Comparison of ENCODE assay signal across 17 cellular contexts in genomic region chr5:51882647-51883046, GRCh38.
DNase-seq lines count a peak whose midpoint lies in the region; ATAC-seq and TF ChIP-seq lines count a peak whose summit lies in the region.
"Had no signal": no experiment of that assay in that cellular context is flagged by ENCODE, and none has a peak within 500 bp of the region (broad histone marks: within the 10 kb centered on the region; RNA-seq: fewer than 3 reads in every experiment).

No MANE protein-coding gene starts in this region.

- DNase-seq in ELF-1 (ENCODE audit: low read depth, low spot score) = peak; percentile 48
- peak; percentile 1 for DNase-seq in HuH-7.5 (ENCODE audit: low spot score)
- peak; percentile 42 for DNase-seq in nephron progenitor cell
- no peak for DNase-seq in dermis blood vessel endothelial cell
- DNase-seq in GOT3 (lab: John Stamatoyannopoulos, UW) = no peak
- no peak for DNase-seq in stomach
- DNase-seq: C1 segment of cervical spinal cord, DMS153, EL, HCEC 1CT, NCI-H1092, NCI-H1694, NCI-H82, SK-N-SH had no signal

- H3K9me3 Mint-ChIP-seq in nephron progenitor cell = no peaks in the 10 kb centered on the region

- H3K27me3 ChIP-seq in iPS-15b (ENCODE audit: control insufficient read depth, insufficient read depth, low read length) = no peaks in the 10 kb centered on the region
- H3K27me3 ChIP-seq in stomach = no peaks in the 10 kb centered on the region

- H3K4me1 ChIP-seq in iPS-15b (ENCODE audit: control insufficient read depth, insufficient read depth, low read length) = peaks cover 20% of the 10 kb centered on the region
- H3K4me1 ChIP-seq in stomach = no peaks in the 10 kb centered on the region

- H3K4me1 Mint-ChIP-seq in nephron progenitor cell = peaks cover 11% of the 10 kb centered on the region

- H3K36me3 ChIP-seq in iPS-15b (ENCODE audit: control insufficient read depth, insufficient read depth, low read length) (no peaks in the 10 kb centered on the region), stomach (no peaks in the 10 kb centered on the region)

- H3K27ac ChIP-seq in stomach = no peak overlapping the region
- H3K27ac ChIP-seq: KMS-11 had no signal

- H3K27me3 Mint-ChIP-seq in nephron progenitor cell (ENCODE audit: low read depth, poor library complexity) = peaks cover 11% of the 10 kb centered on the region

- intact Hi-C loops in stomach (cut with DNase I; ENCODE audit: low total_unique reads) = no loop called here

- no peak overlapping the region for H3K4me3 Mint-ChIP-seq in nephron progenitor cell

- no peak for ATAC-seq in GM18517 (IDR thresholded peaks at IDR 0.05; ENCODE audit: unreplicated experiment)

- WGBS in stomach, 5 donors = 0 to 31% (median 28%) methylated on average over 1 of the region's 1 CpG

- H3K9me3 ChIP-seq in iPS-15b (ENCODE audit: control insufficient read depth, insufficient read depth, low read length) = no peaks in the 10 kb centered on the region
- H3K9me3 ChIP-seq in stomach = no peaks in the 10 kb centered on the region
- H3K9me3 ChIP-seq: SK-N-SH had no signal

- H3K4me3 ChIP-seq in iPS-15b (ENCODE audit: low read depth, low read length) (peak overlapping the region; percentile 6), stomach (no peak overlapping the region)

- no peak overlapping the region for H3K9ac ChIP-seq in iPS-15b (ENCODE audit: low read depth, low read length)
- H3K9ac ChIP-seq: KMS-11, SK-N-SH had no signal

- no peak for TF ChIP-seq EP300 in stomach (IDR thresholded peaks at IDR 0.05)

- TF ChIP-seq CTCF in nephron progenitor cell (IDR thresholded peaks at IDR 0.05) (no peak), stomach (IDR thresholded peaks at IDR 0.05) (no peak)

- no peak overlapping the region for H3K27ac Mint-ChIP-seq in nephron progenitor cell

- TF ChIP-seq POLR2A in stomach (IDR thresholded peaks at IDR 0.05) = no peak

- no peaks in the 10 kb centered on the region for H3K36me3 Mint-ChIP-seq in nephron progenitor cell (ENCODE audit: low read depth)

Comparison
In these comparisons a context has a peak if more than half of its experiments do, and no peak if none do; other contexts are left out.
1. DNase-seq: peak in ELF-1 (single experiment), HuH-7.5 (single experiment) and nephron progenitor cell (single experiment); none in dermis blood vessel endothelial cell (single experiment), GOT3 (single experiment) and stomach (single experiment).